Comparison of ENCODE assay signal across 12 cellular contexts in the genomic region with DNA sequence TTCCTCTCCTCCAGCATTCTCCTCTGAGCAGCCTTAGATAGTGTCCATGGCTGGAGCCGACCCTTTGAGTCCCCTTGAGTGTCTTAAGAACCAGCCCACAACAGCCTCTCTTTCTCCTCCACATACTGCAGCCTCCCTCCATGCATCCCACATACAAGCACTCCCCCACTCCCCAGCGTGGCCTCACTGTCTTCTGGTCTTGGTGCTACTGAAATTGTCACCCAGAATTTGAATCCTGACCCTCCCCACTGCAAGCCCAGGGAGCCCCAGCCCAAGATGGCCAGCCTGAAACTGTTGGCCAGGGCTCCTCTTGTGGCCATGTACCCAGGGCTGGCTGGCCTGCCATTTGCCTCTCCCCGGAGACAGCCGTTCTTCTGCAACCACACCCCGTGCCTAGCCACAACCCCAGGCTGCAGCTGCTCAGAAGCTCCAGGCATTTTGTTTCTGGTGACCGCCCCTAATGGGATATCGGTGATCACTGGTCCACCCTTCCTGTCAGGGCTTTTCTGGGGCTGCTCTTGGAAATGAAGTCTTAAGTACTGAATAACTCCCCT. TPM values are rescaled to one million over a fixed set of nuclear protein-coding genes. Genes with fewer than 3 reads are reported as not detected.
DNase-seq lines count a peak whose midpoint lies in the region; ATAC-seq and TF ChIP-seq lines count a peak whose summit lies in the region.
"Had no signal": no experiment of that assay in that cellular context is flagged by ENCODE, and none has a peak within 500 bp of the region (broad histone marks: within the 10 kb centered on the region; RNA-seq: fewer than 3 reads in every experiment).

No MANE protein-coding gene starts in this region.

- ATAC-seq in GM18505 (IDR thresholded peaks at IDR 0.05; ENCODE audit: unreplicated experiment) (peak; percentile 30), HG02759 (IDR thresholded peaks at IDR 0.05; ENCODE audit: unreplicated experiment) (peak; percentile 34), GM18907 (IDR thresholded peaks at IDR 0.05; ENCODE audit: unreplicated experiment) (no peak), HG03354 (IDR thresholded peaks at IDR 0.05; ENCODE audit: poor library complexity, severe bottlenecking, unreplicated experiment) (no peak)
- no peak for ATAC-seq in naive thymus-derived CD8-positive, alpha-beta T cell

- peak overlapping the region; percentile 75 for H3K27ac Mint-ChIP-seq in activated naive CD8-positive, alpha-beta T cell
- peak overlapping the region; percentile 18 to 94 (median 82) for H3K27ac Mint-ChIP-seq in naive thymus-derived CD8-positive, alpha-beta T cell

- TF ChIP-seq POLR2A in GM18505 (IDR thresholded peaks at IDR 0.05; ENCODE audit: borderline replicate concordance, extremely low read depth, insufficient read depth, insufficient read length): no peak

- POLR2A ChIA-PET in naive thymus-derived CD8-positive, alpha-beta T cell (lab: Charles Lee): interaction anchor here (1.1 to 2.0 kb wide), 3 partner anchors 9 to 75 kb away, joined by 3 to 7 read pairs (median 4); no protein-coding TSS in a partner anchor

- H3K27me3 Mint-ChIP-seq in activated naive CD8-positive, alpha-beta T cell: no peaks in the 10 kb centered on the region
- H3K27me3 Mint-ChIP-seq in naive thymus-derived CD8-positive, alpha-beta T cell: no peaks in the 10 kb centered on the region

- no peak overlapping the region for H3K4me3 Mint-ChIP-seq in activated naive CD8-positive, alpha-beta T cell
- peak overlapping the region in 4 of 10 donors; percentile 4 to 24 (median 11) for H3K4me3 Mint-ChIP-seq in naive thymus-derived CD8-positive, alpha-beta T cell
- H3K4me3 Mint-ChIP-seq: neural crest cell had no signal

- peaks cover 22% of the 10 kb centered on the region for H3K4me1 Mint-ChIP-seq in activated naive CD8-positive, alpha-beta T cell (ENCODE audit: low read depth)
- H3K4me1 Mint-ChIP-seq in naive thymus-derived CD8-positive, alpha-beta T cell: peaks cover 13 to 59% (median 49%) of the 10 kb centered on the region in 4 donors

- H3K9me3 Mint-ChIP-seq in activated naive CD8-positive, alpha-beta T cell (ENCODE audit: low read depth): no peaks in the 10 kb centered on the region
- no peaks in the 10 kb centered on the region for H3K9me3 Mint-ChIP-seq in naive thymus-derived CD8-positive, alpha-beta T cell
- H3K9me3 Mint-ChIP-seq: neural crest cell had no signal

- H3K36me3 Mint-ChIP-seq in activated naive CD8-positive, alpha-beta T cell: no peaks in the 10 kb centered on the region
- peaks cover 0 to 73% (median 3%) of the 10 kb centered on the region in 3 donors for H3K36me3 Mint-ChIP-seq in naive thymus-derived CD8-positive, alpha-beta T cell

- peak in 1 of 10 donors; percentile 52 for DNase-seq in naive thymus-derived CD8-positive, alpha-beta T cell
- DNase-seq in stimulated activated CD4-positive, alpha-beta T cell treated with anti-CD3 and anti-CD28 coated beads, Interleukin-15, amount 100 ng/mL, for 24 hours: no peak
- no peak for DNase-seq in NCI-H2196 (lab: John Stamatoyannopoulos, UW; ENCODE audit: unreplicated experiment)
- DNase-seq: activated gamma-delta T cell; NK-92 treated with Interleukin-12 subunit alpha and Interleukin-12 subunit beta, amount 100 ng/mL, for 24 hours; testis had no signal

RNA-seq across cellular contexts. Expression of gene SH2D4B, which starts 18.8 kb away (rescaled TPM):
- under 1 TPM; 0.11 to 0.36 TPM for total RNA-seq in naive thymus-derived CD8-positive, alpha-beta T cell
- not detected for polyA plus RNA-seq in naive thymus-derived CD8-positive, alpha-beta T cell

Comparison
In these comparisons a context has a peak if more than half of its experiments do, and no peak if none do; other contexts are left out.
1. ATAC-seq: peak in GM18505 (single experiment) and HG02759 (single experiment); none in naive thymus-derived CD8-positive, alpha-beta T cell (0 of 2), GM18907 (single experiment) and HG03354 (single experiment).